ENCODE assay signal across 34 cellular contexts in genomic region chr11:24723231-24723630, GRCh38.
"Had no signal": no experiment of that assay in that cellular context is flagged by ENCODE, and none has a peak within 500 bp of the region (broad histone marks: within the 10 kb centered on the region; RNA-seq: fewer than 3 reads in every experiment).

No MANE protein-coding gene starts in this region.

- H3K36me3 ChIP-seq: MG63 had no signal

- DNase-seq: Karpas-422, Kasumi-1, MG63, MM.1S, MV-4-11, NCI-H1048, NCI-H1092, NCI-H1092 treated with DMSO at 0.1 percent for 48 hours, NCI-H1105, NCI-H1105 treated with DMSO at 0.1 percent for 48 hours, NCI-H1417, NCI-H1417 treated with DMSO at 0.1 percent for 48 hours, NCI-H1436, NCI-H1436 treated with DMSO at 0.1 percent for 48 hours, NCI-H146, NCI-H1694, NCI-H1694 treated with DMSO at 0.1 percent for 48 hours, NCI-H187, NCI-H187 treated with DMSO at 0.1 percent for 48 hours, NCI-H1930, NCI-H2029, NCI-H2029 treated with DMSO at 0.1 percent for 48 hours, NCI-H2081, NCI-H2081 treated with DMSO at 0.1 percent for 48 hours, NCI-H2107, NCI-H2171, NCI-H2171 treated with DMSO at 0.1 percent for 48 hours, NCI-H2227 treated with DMSO at 0.1 percent for 48 hours, NCI-H226, NCI-H345, NCI-H446, NCI-H446 treated with DMSO at 0.1 percent for 48 hours, NCI-H510A, NCI-H510A treated with DMSO at 0.1 percent for 48 hours had no signal

- H3K27me3 ChIP-seq: MG63 had no signal

- H3K4me3 ChIP-seq: MG63 had no signal

- H3K9me3 ChIP-seq: MG63 had no signal
